Comparison of ENCODE assay signal across 9 cellular contexts in genomic region chr11:126352934-126353801, GRCh38. TPM values are rescaled to one million over a fixed set of nuclear protein-coding genes. Genes with fewer than 3 reads are reported as not detected.
DNase-seq lines count a peak whose midpoint lies in the region; ATAC-seq, FAIRE-seq and TF ChIP-seq lines count a peak whose summit lies in the region.
"Had no signal": no experiment of that assay in that cellular context is flagged by ENCODE, and none has a peak within 500 bp of the region (broad histone marks: within the 10 kb centered on the region; RNA-seq: fewer than 3 reads in every experiment).

No MANE protein-coding gene starts in this region.

- no peak overlapping the region for H2AK5ac ChIP-seq in neuronal stem cell (ENCODE audit: low read depth, low read length)

- H3K36me3 ChIP-seq in GM12878 (ENCODE audit: control insufficient read depth in 2 of 2, insufficient read depth in 2 of 2, low read length in 1 of 2) (no peaks in the 10 kb centered on the region; a peak in 2 of 4 replicates), neuronal stem cell (replicated peaks in 1 of 2; ENCODE audit: control insufficient read depth in 2 of 2, insufficient read depth in 2 of 2, low read length in 2 of 2) (peaks cover 4 to 49% of the 10 kb centered on the region in 2 donors)

- no peak overlapping the region for H2BK15ac ChIP-seq in neuronal stem cell (ENCODE audit: low read length)

- no peak for FAIRE-seq in GM12878 (lab: Jason Lieb, UNC)
- FAIRE-seq: A204.1 had no signal

- H3K14ac ChIP-seq in neuronal stem cell (ENCODE audit: low read length) = no peak overlapping the region

- H2BK5ac ChIP-seq in neuronal stem cell (ENCODE audit: low read length) = no peak overlapping the region

- H4K91ac ChIP-seq in neuronal stem cell (ENCODE audit: low read depth, low read length, poor library complexity) = no peak overlapping the region

- no peak for TF ChIP-seq EP300 in GM12878 (IDR thresholded peaks at IDR 0.05; ENCODE audit: borderline replicate concordance in 1 of 2, control insufficient read depth in 1 of 2, low read depth in 2 of 2, low read length in 2 of 2)

- intact Hi-C loops in GM12878 (cut with micrococcal nuclease; ENCODE audit: unreplicated experiment) = no loop called here

- H2AFZ ChIP-seq in GM12878 (ENCODE audit: control insufficient read depth, low read depth, low read length) (no peak overlapping the region), neuronal stem cell (ENCODE audit: low read length) (no peak overlapping the region)

- H3K4me3 ChIP-seq in GM12878 (no peak overlapping the region), neuronal stem cell (ENCODE audit: low read length in 2 of 2) (no peak overlapping the region)

- H3K9ac ChIP-seq in GM12878 (ENCODE audit: control insufficient read depth, insufficient read depth, low read length) (peak overlapping the region; percentile 20; the same call in 1 of the 2 replicates), neuronal stem cell (ENCODE audit: low read depth, low read length, poor library complexity) (no peak overlapping the region)

- no peak overlapping the region for H4K8ac ChIP-seq in neuronal stem cell (ENCODE audit: low read depth, low read length)

- CTCF ChIA-PET in GM12878 (lab: Yijun Ruan, JAX) = interaction anchor here (0.8 to 5.2 kb wide), 4 partner anchors 11 to 128 kb away, joined by 3 to 22 read pairs (median 7); no protein-coding TSS in a partner anchor

- H3K27me3 ChIP-seq in GM12878 (replicated peaks in 1 of 2; ENCODE audit: control insufficient read depth in 2 of 2, insufficient read depth in 2 of 2, low read length in 1 of 2) (no peaks in the 10 kb centered on the region), neuronal stem cell (ENCODE audit: control insufficient read depth in 3 of 3, insufficient read depth in 3 of 3, low read depth in 1 of 3, low read length in 3 of 3) (no peaks in the 10 kb centered on the region)

- no peaks in the 10 kb centered on the region for H4K20me1 ChIP-seq in GM12878 (ENCODE audit: control insufficient read depth, insufficient read depth)

- no peak overlapping the region for H3K23ac ChIP-seq in neuronal stem cell (ENCODE audit: low read depth, low read length, poor library complexity)

- in situ Hi-C loops in GM12878 (cut with MboI) = no loop called here

- POLR2A ChIA-PET in GM12878 (lab: Charles Lee) = interaction anchor here (0.5 to 0.6 kb wide), 2 partner anchors 16 to 443 kb away, joined by 3 to 4 read pairs; no protein-coding TSS in a partner anchor

- no peaks in the 10 kb centered on the region for H3K9me3 ChIP-seq in GM12878 (replicated peaks; ENCODE audit: control insufficient read depth, insufficient read depth, low read length)
- peaks cover 0 to 2% of the 10 kb centered on the region in 2 donors for H3K9me3 ChIP-seq in neuronal stem cell (replicated peaks in 1 of 2; ENCODE audit: control insufficient read depth in 2 of 2, insufficient read depth in 1 of 2, low read depth in 1 of 2, low read length in 2 of 2)

- SMC1A ChIA-PET in GM12878 (lab: Charles Lee; ENCODE audit: uncharacterized antibody, unreplicated experiment) = interaction anchor here (1.2 to 2.6 kb wide), 5 partner anchors 8 to 67 kb away, joined by 3 to 14 read pairs (median 5); no protein-coding TSS in a partner anchor

- 49% methylated on average over 4 of the region's 4 CpGs for WGBS in GM12878 (ENCODE audit: insufficient coverage, insufficient replicate concordance, low lambda C conversion rate, missing lambda C conversion rate)
- WGBS in neuronal stem cell (ENCODE audit: extremely low coverage in 2 of 2, insufficient read length in 2 of 2, insufficient replicate concordance in 1 of 2), 2 donors = 100% methylated on average over 1 of the region's 4 CpGs; no CpG with 5 or more reads in 1 of the 2 donors

- H3K4me2 ChIP-seq in GM12878 (ENCODE audit: control insufficient read depth, insufficient read depth) = peak overlapping the region; percentile 26
- H3K4me2 ChIP-seq in neuronal stem cell (ENCODE audit: insufficient read depth, low read length, poor library complexity, severe bottlenecking) = peak overlapping the region; percentile 15

- no peak overlapping the region for H3K4ac ChIP-seq in neuronal stem cell (ENCODE audit: low read length)

- H3K4me1 ChIP-seq in GM12878 (ENCODE audit: control insufficient read depth, insufficient read depth, low read length) = peaks cover 21% of the 10 kb centered on the region
- H3K4me1 ChIP-seq in neuronal stem cell (ENCODE audit: control insufficient read depth in 2 of 2, insufficient read depth in 1 of 2, low read depth in 1 of 2, low read length in 2 of 2) = peaks cover 12 to 18% of the 10 kb centered on the region in 2 donors

- BruUV-seq in GM12878 (replicated peaks; lab: Mats Ljungman, UMichigan) = no TSS peak

- RAD21 ChIA-PET in GM12878 (lab: Charles Lee; ENCODE audit: unreplicated experiment) = interaction anchor here (0.6 to 2.0 kb wide), 2 partner anchors 37 to 67 kb away, joined by 3 to 5 read pairs; no protein-coding TSS in a partner anchor

- H3K18ac ChIP-seq in neuronal stem cell (ENCODE audit: low read length) = no peak overlapping the region

- peaks cover 15% of the 10 kb centered on the region for H3K79me1 ChIP-seq in neuronal stem cell (ENCODE audit: low read depth, low read length)

- H2BK12ac ChIP-seq in neuronal stem cell (ENCODE audit: low read length) = no peak overlapping the region

- no peak overlapping the region for H2BK120ac ChIP-seq in neuronal stem cell (ENCODE audit: low read depth, low read length)

- TF ChIP-seq CTCF in GM12878 (IDR thresholded peaks at IDR 0.05 in 2 of 3, conservative IDR thresholded peaks at IDR 0.05 in 1 of 3; ENCODE audit: control insufficient read depth in 2 of 3, extremely low read depth in 1 of 3, insufficient read depth in 1 of 3, low read depth in 3 of 3, low read length in 3 of 3) = no peak

- no peak for TF ChIP-seq RAD21 in GM12878 (IDR thresholded peaks at IDR 0.05; ENCODE audit: insufficient read depth, low read depth, low read length)

- ATAC-seq in GM12878 = peak; percentile 29

- H3K27ac ChIP-seq in GM12878 (ENCODE audit: control insufficient read depth, insufficient read depth) (peak overlapping the region; percentile 28; the same call in 1 of the 2 replicates), neuronal stem cell (replicated peaks; ENCODE audit: low read length) (no peak overlapping the region), caudate nucleus (ENCODE audit: low read depth, low read length) (no peak overlapping the region)

- H3K79me2 ChIP-seq in GM12878 (ENCODE audit: control insufficient read depth, insufficient read depth, low read length) = peaks cover 17% of the 10 kb centered on the region

- peak; percentile 44 for DNase-seq in DMS 273 (lab: John Stamatoyannopoulos, UW; ENCODE audit: unreplicated experiment)
- DNase-seq in DMS 273 treated with DMSO at 0.1 percent for 48 hours (lab: John Stamatoyannopoulos, UW) = no peak
- DNase-seq in NCI-H69 (lab: John Stamatoyannopoulos, UW) = peak; percentile 46
- peak; percentile 15 for DNase-seq in GM12878 (ENCODE audit: low read depth, low spot score)
- DNase-seq in neuronal stem cell (ENCODE audit: low spot score) = no peak
- DNase-seq in activated gamma-delta T cell (lab: John Stamatoyannopoulos, UW) = no peak
- DNase-seq in NCI-H774 (lab: John Stamatoyannopoulos, UW) = no peak
- DNase-seq in caudate nucleus (lab: John Stamatoyannopoulos, UW) = no peak

- no peak for TF ChIP-seq POLR2A in GM12878 (IDR thresholded peaks at IDR 0.05; ENCODE audit: low read depth, low read length)

TF ChIP-seq in GM12878, 131 proteins besides CTCF, POLR2A, EP300 and RAD21 (continues in another document):
- TF ChIP-seq NBN (IDR thresholded peaks at IDR 0.05) (0 out of 2 replicates have a peak, but pooled peaks have one; percentile 40), RCOR1 (conservative IDR thresholded peaks at IDR 0.05; ENCODE audit: low read depth, low read length) (no peak), PAX5 (IDR thresholded peaks at IDR 0.05; ENCODE audit: borderline replicate concordance, low read depth, low read length) (no peak), ZSCAN29 (IDR thresholded peaks at IDR 0.05) (no peak)

RNA-seq across cellular contexts. Expression of gene ST3GAL4, which starts 2.3 kb away (rescaled TPM):
- 1.7 and 2.0 TPM in 2 replicates for total RNA-seq in GM12878 (2013; cell fraction: nucleolus; rRNA removed)
- 7.0 and 7.5 TPM in 2 replicates for total RNA-seq in GM12878 (2014; rRNA removed)
- 3.5 and 3.8 TPM in 2 replicates for total RNA-seq in GM12878 (2014; rRNA removed; fragmentation: Illumina TruSeq; extraction: Trizol)
- 5.4 and 5.6 TPM in 2 replicates for total RNA-seq in GM12878 (2021)
- polyA plus RNA-seq in GM12878 (2011; ENCODE audit: low read depth) = 1.7 TPM
- 2.1 and 4.0 TPM in 2 replicates for polyA plus RNA-seq in GM12878 (2011; rRNA removed)
- 5.3 and 6.4 TPM in 2 replicates for polyA plus RNA-seq in GM12878 (2011; cell fraction: cytosol; rRNA removed)
- 3.7 and 5.4 TPM in 2 replicates for polyA plus RNA-seq in GM12878 (2011; cell fraction: nucleus; rRNA removed)
- 2.5 and 3.9 TPM in 2 replicates for polyA plus RNA-seq in GM12878 (2012)
- polyA plus RNA-seq in GM12878 (2014; fragmentation: Illumina TruSeq; extraction: Trizol) = 3.9 and 8.1 TPM in 2 replicates
- not detected for polyA plus RNA-seq in GM12878 (2014; fragmentation: Nextera tagmentation; extraction: Ambion mirVana)
- 5.9 TPM in 2 replicates for polyA plus RNA-seq in GM12878 (2014; rRNA removed)
- polyA plus RNA-seq in GM12878 (2016; fragmentation: Nextera tagmentation; extraction: Ambion mirVana) = 1 to 10 TPM; 7.8 TPM
- 2.2 and 5.2 TPM in 2 replicates for polyA minus RNA-seq in GM12878 (2011; rRNA and poly(A)+ RNA removed)
- polyA minus RNA-seq in GM12878 (2011; cell fraction: cytosol; rRNA and poly(A)+ RNA removed) = 1.9 and 6.7 TPM in 2 replicates
- polyA minus RNA-seq in GM12878 (2011; cell fraction: nucleus; rRNA and poly(A)+ RNA removed) = 0.97 and 2.3 TPM in 2 replicates
- 12.7 TPM for polyA plus RNA-seq in neuronal stem cell (2013, experiment 1 of 2)
- polyA plus RNA-seq in neuronal stem cell (2013, experiment 2 of 2) = 11.2 TPM

RNA-seq across cellular contexts. Expression of gene DCPS, which starts 49.3 kb away (rescaled TPM):
- total RNA-seq in GM12878 (2013; cell fraction: nucleolus; rRNA removed) = 17.0 and 22.1 TPM in 2 replicates
- total RNA-seq in GM12878 (2014; rRNA removed) = 58.8 and 61.9 TPM in 2 replicates
- 36.7 and 39.7 TPM in 2 replicates for total RNA-seq in GM12878 (2014; rRNA removed; fragmentation: Illumina TruSeq; extraction: Trizol)
- total RNA-seq in GM12878 (2021) = 56.1 and 56.8 TPM in 2 replicates
- polyA plus RNA-seq in GM12878 (2011; ENCODE audit: low read depth) = 31.6 TPM
- polyA plus RNA-seq in GM12878 (2011; rRNA removed) = 62.4 and 97.0 TPM in 2 replicates
- polyA plus RNA-seq in GM12878 (2011; cell fraction: cytosol; rRNA removed) = 176 and 181 TPM in 2 replicates
- polyA plus RNA-seq in GM12878 (2011; cell fraction: nucleus; rRNA removed) = 66.0 and 75.8 TPM in 2 replicates
- 37.8 and 48.7 TPM in 2 replicates for polyA plus RNA-seq in GM12878 (2012)
- 57.4 and 77.4 TPM in 2 replicates for polyA plus RNA-seq in GM12878 (2014; fragmentation: Illumina TruSeq; extraction: Trizol)
- polyA plus RNA-seq in GM12878 (2014; fragmentation: Nextera tagmentation; extraction: Ambion mirVana) = 10 to 100 TPM; 23.5 to 33.2 TPM
- polyA plus RNA-seq in GM12878 (2014; rRNA removed) = 70.3 and 76.1 TPM in 2 replicates
- polyA plus RNA-seq in GM12878 (2016; fragmentation: Nextera tagmentation; extraction: Ambion mirVana) = 100 to 1,000 TPM in 1 of 2 experiments, 10 to 100 TPM in 1; 99.2 to 101 TPM
- 44.5 and 60.8 TPM in 2 replicates for polyA minus RNA-seq in GM12878 (2011; rRNA and poly(A)+ RNA removed)
- 25.7 and 27.6 TPM in 2 replicates for polyA minus RNA-seq in GM12878 (2011; cell fraction: cytosol; rRNA and poly(A)+ RNA removed)
- polyA minus RNA-seq in GM12878 (2011; cell fraction: nucleus; rRNA and poly(A)+ RNA removed) = 12.6 and 24.6 TPM in 2 replicates
- polyA plus RNA-seq in neuronal stem cell (2013, experiment 1 of 2) = 21.3 TPM
- 21.8 TPM for polyA plus RNA-seq in neuronal stem cell (2013, experiment 2 of 2)

Comparison
In these comparisons a context has a peak if more than half of its experiments do, and no peak if none do; other contexts are left out.
1. DNase-seq: peak in DMS 273 (single experiment), NCI-H69 (single experiment) and GM12878 (single experiment); none in DMS 273 treated with DMSO at 0.1 percent for 48 hours (single experiment), neuronal stem cell (single experiment), activated gamma-delta T cell (single experiment), NCI-H774 (single experiment) and caudate nucleus (0 of 61).